ENCODE assay signal across 8 cellular contexts in the genomic region with DNA sequence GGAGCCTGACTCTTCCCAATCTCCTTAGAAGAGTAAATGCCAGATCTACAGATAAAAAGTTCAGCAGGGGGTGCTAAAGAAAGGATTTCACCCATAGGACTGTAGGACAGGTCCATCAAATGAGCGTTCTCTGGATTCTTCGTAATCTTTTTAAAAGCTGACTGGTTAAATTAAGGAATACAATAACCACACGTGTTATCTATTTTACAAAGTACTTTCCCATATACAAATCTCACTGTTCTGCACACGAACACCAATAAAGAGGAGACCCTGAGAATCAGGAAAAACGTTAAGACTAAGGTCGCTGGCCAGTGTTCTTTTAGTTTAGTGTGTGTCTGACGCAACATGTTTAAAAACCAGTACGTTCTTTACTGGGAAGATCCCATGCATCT. TPM values are rescaled to one million over a fixed set of nuclear protein-coding genes. Genes with fewer than 3 reads are reported as not detected.
DNase-seq lines count a peak whose midpoint lies in the region; ATAC-seq and TF ChIP-seq lines count a peak whose summit lies in the region.

No MANE protein-coding gene starts in this region.

- H3K9me3 ChIP-seq in OCI-LY7 (ENCODE audit: low read length): no peaks in the 10 kb centered on the region
- no peaks in the 10 kb centered on the region for H3K9me3 ChIP-seq in duodenal mucosa (ENCODE audit: control insufficient read depth in 1 of 2, low read length in 2 of 2)
- H3K9me3 ChIP-seq in uterus: no peaks in the 10 kb centered on the region

- POLR2A ChIA-PET in OCI-LY7 (lab: Charles Lee): interaction anchor here (0.8 to 3.6 kb wide), 12 partner anchors 10 to 1864 kb away, joined by 3 to 32 read pairs (median 6); no protein-coding TSS in a partner anchor

- CTCF ChIA-PET in OCI-LY7 (lab: Charles Lee; ENCODE audit: unreplicated experiment): interaction anchor here (1.3 to 1.5 kb wide), 2 partner anchors 10 to 45 kb away, joined by 4 to 5 read pairs; no protein-coding TSS in a partner anchor

- TF ChIP-seq POLR2A in uterus (IDR thresholded peaks at IDR 0.05): no peak

- peak; percentile 42 for DNase-seq in DMS53 treated with DMSO at 0.1 percent for 48 hours (lab: John Stamatoyannopoulos, UW; ENCODE audit: unreplicated experiment)
- DNase-seq in OCI-LY7 (ENCODE audit: low spot score): peak; percentile 50
- peak; percentile 46 to 60 for DNase-seq in lung microvascular endothelial cell (ENCODE audit: low read depth in 2 of 2)
- DNase-seq in uterus: no peak
- DNase-seq in NCI-H1048 (lab: John Stamatoyannopoulos, UW): no peak

- peak overlapping the region; percentile 100 for H2AFZ ChIP-seq in OCI-LY7 (ENCODE audit: low read length)

- H3K9me2 ChIP-seq in OCI-LY7 (ENCODE audit: insufficient read depth, low read length): no peaks in the 10 kb centered on the region

- TF ChIP-seq CTCF in OCI-LY7 (conservative IDR thresholded peaks at IDR 0.05; ENCODE audit: low read length) (peak; percentile 70), uterus (IDR thresholded peaks at IDR 0.05) (peak in 3 of 4 experiments; percentile 18 to 28 (median 27))

- H3K4me3 ChIP-seq in OCI-LY7 (ENCODE audit: low read depth, low read length, poor library complexity, severe bottlenecking): peak overlapping the region; percentile 78
- H3K4me3 ChIP-seq in duodenal mucosa (ENCODE audit: low read depth in 1 of 2, low read length in 2 of 2): peak overlapping the region; percentile 93 to 96
- H3K4me3 ChIP-seq in uterus: peak overlapping the region; percentile 74 to 76

- intact Hi-C loops in OCI-LY7 (cut with micrococcal nuclease; ENCODE audit: unreplicated experiment): loop anchor here (1.0 kb wide), 1 partner anchor 77 kb away; no protein-coding TSS in a partner anchor
- intact Hi-C loops in uterus (cut with DNase I; ENCODE audit: low total_unique reads): no loop called here

- TSS peak; percentile 73 for BruUV-seq in OCI-LY7 (replicated peaks; lab: Mats Ljungman, UMichigan)

- peaks cover 6% of the 10 kb centered on the region for H3K4me1 ChIP-seq in OCI-LY7 (ENCODE audit: insufficient read depth, low read length, poor library complexity, severe bottlenecking)
- peaks cover 8 to 9% of the 10 kb centered on the region in 2 donors for H3K4me1 ChIP-seq in duodenal mucosa (ENCODE audit: control insufficient read depth in 1 of 2, insufficient read depth in 2 of 2, low read length in 2 of 2)
- no peaks in the 10 kb centered on the region for H3K4me1 ChIP-seq in uterus

- no peaks in the 10 kb centered on the region for H4K20me1 ChIP-seq in OCI-LY7 (ENCODE audit: insufficient read depth, low read length)

- peaks cover 7% of the 10 kb centered on the region; the same call in 1 of the 2 replicates for H3K79me2 ChIP-seq in OCI-LY7 (ENCODE audit: insufficient read depth, low read depth, low read length)

- H3K27me3 ChIP-seq in duodenal mucosa (ENCODE audit: control insufficient read depth in 1 of 2, insufficient read depth in 2 of 2, low read length in 2 of 2) (no peaks in the 10 kb centered on the region), uterus (no peaks in the 10 kb centered on the region)

- peaks cover 30% of the 10 kb centered on the region for H3K36me3 ChIP-seq in OCI-LY7 (ENCODE audit: insufficient read depth, low read length)
- no peaks in the 10 kb centered on the region for H3K36me3 ChIP-seq in duodenal mucosa (ENCODE audit: control insufficient read depth in 1 of 2, insufficient read depth in 2 of 2, low read length in 2 of 2)
- H3K36me3 ChIP-seq in uterus: no peaks in the 10 kb centered on the region

- H3K27ac ChIP-seq in OCI-LY7 (ENCODE audit: low read depth, low read length, poor library complexity, severe bottlenecking): peak overlapping the region; percentile 49
- H3K27ac ChIP-seq in duodenal mucosa (ENCODE audit: low read depth, low read length): peak overlapping the region; percentile 73
- H3K27ac ChIP-seq in uterus: peak overlapping the region; percentile 86

- peak overlapping the region; percentile 93 for H3K4me2 ChIP-seq in OCI-LY7 (ENCODE audit: low read length)

- H3K9ac ChIP-seq in duodenal mucosa (ENCODE audit: low read depth in 1 of 2, low read length in 2 of 2): peak overlapping the region; percentile 80 to 88

- ATAC-seq in GM19467 (IDR thresholded peaks at IDR 0.05; ENCODE audit: unreplicated experiment): peak; percentile 17
- ATAC-seq in HG03558 (IDR thresholded peaks at IDR 0.05; ENCODE audit: extremely low read depth, unreplicated experiment): peak; percentile 4

RNA-seq across cellular contexts. Expression of gene TUBE1, which starts 0.5 kb away (rescaled TPM):
- 27.9 and 35.6 TPM in 2 replicates for total RNA-seq in OCI-LY7 (2014; rRNA removed; shearing (Covaris generic))
- total RNA-seq in OCI-LY7 (2022): 32.6 and 35.7 TPM in 2 replicates
- 6.5 and 11.5 TPM in 2 replicates for total RNA-seq in lung microvascular endothelial cell
- 10 to 100 TPM; 33.6 to 75.1 (median 54.0) TPM for total RNA-seq in uterus

RNA-seq across cellular contexts. Expression of gene FAM229B, which starts 0.7 kb away (rescaled TPM):
- total RNA-seq in OCI-LY7 (2014; rRNA removed; shearing (Covaris generic)): 3.7 and 14.9 TPM in 2 replicates
- total RNA-seq in OCI-LY7 (2022): 6.2 and 8.2 TPM in 2 replicates
- total RNA-seq in lung microvascular endothelial cell: 3.3 and 6.5 TPM in 2 replicates
- 10 to 100 TPM in 3 of 4 donors, 1 to 10 TPM in 1; 7.2 to 47.6 (median 34.4) TPM for total RNA-seq in uterus

RNA-seq across cellular contexts. Expression of gene CCN6, which starts 32.8 kb away (rescaled TPM):
- total RNA-seq in OCI-LY7 (2014; rRNA removed; shearing (Covaris generic)): not detected in 2 replicates
- total RNA-seq in OCI-LY7 (2022): not detected in 2 replicates
- total RNA-seq in lung microvascular endothelial cell: not detected in 2 replicates
- not detected for total RNA-seq in uterus

Comparison
In these comparisons a context has a peak if more than half of its experiments do, and no peak if none do; other contexts are left out.
1. DNase-seq: peak in DMS53 treated with DMSO at 0.1 percent for 48 hours (single experiment), OCI-LY7 (single experiment) and lung microvascular endothelial cell (2 of 2); none in uterus (0 of 2) and NCI-H1048 (single experiment).
2. Peak in every context shown above with its lines, with median percentiles within 50 percentile points of each other: H3K27ac ChIP-seq and H3K4me3 ChIP-seq.